18 cellular contexts compared by ENCODE assay signal in genomic region chr11:103525069-103525468, GRCh38.
DNase-seq lines count a peak whose midpoint lies in the region; ATAC-seq and TF ChIP-seq lines count a peak whose summit lies in the region.
"Had no signal": no experiment of that assay in that cellular context is flagged by ENCODE, and none has a peak within 500 bp of the region (broad histone marks: within the 10 kb centered on the region; RNA-seq: fewer than 3 reads in every experiment).

No MANE protein-coding gene starts in this region.

- intact Hi-C loops in posterior cingulate gyrus (cut with DNase I) = no loop called here

- H3K9me3 Mint-ChIP-seq in glutamatergic neuron (ENCODE audit: unreplicated experiment) = no peaks in the 10 kb centered on the region
- H3K9me3 Mint-ChIP-seq: activated T-helper 2 cell treated with anti-CD3 and anti-CD28 coated beads, Interferon-gamma antibody, Interleukin-2, Interleukin-4, amounts not matched to agents 10 μg/mL and 5 μg/mL and 100 μg/mL, durations not matched to agents 14 hours and 24 hours and 36 hours had no signal

- H3K27me3 Mint-ChIP-seq in glutamatergic neuron (ENCODE audit: unreplicated experiment) = no peaks in the 10 kb centered on the region

- ATAC-seq in HG03196 (IDR thresholded peaks at IDR 0.05; ENCODE audit: unreplicated experiment) = no peak
- ATAC-seq in stimulated activated naive CD8-positive, alpha-beta T cell treated with anti-CD3 and anti-CD28 coated beads, Interleukin-15, Interleukin-2, amounts not matched to agents 100 U/mL and 50 U/mL, for 24 hours = no peak
- ATAC-seq: activated CD8-positive, alpha-beta T cell treated with anti-CD3 and anti-CD28 coated beads, Interleukin-2, amount 10 ng/mL, durations not matched to agents 7 days and 5 days; gastroesophageal sphincter had no signal

- no peak overlapping the region for H3K4me3 ChIP-seq in cardiac fibroblast (replicated peaks in 1 of 2; ENCODE audit: low read depth in 2 of 2, low read length in 2 of 2)
- H3K4me3 ChIP-seq: BLaER1, gastroesophageal sphincter had no signal

- no peak overlapping the region for H3K4me3 Mint-ChIP-seq in glutamatergic neuron (ENCODE audit: unreplicated experiment)
- H3K4me3 Mint-ChIP-seq: activated CD8-positive, alpha-beta T cell treated with anti-CD3 and anti-CD28 coated beads, Interleukin-2, amount 10 ng/mL, durations not matched to agents 7 days and 5 days had no signal

- no peak for TF ChIP-seq CTCF in cardiac fibroblast (IDR thresholded peaks at IDR 0.05; ENCODE audit: low read depth, low read length)
- no peak for TF ChIP-seq CTCF in glutamatergic neuron (IDR thresholded peaks at IDR 0.05; ENCODE audit: partially characterized antibody, unreplicated experiment)

- DNase-seq in GM04504 (ENCODE audit: low read depth) (peak; percentile 23), NCI-H226 (peak; percentile 36), cardiac fibroblast (ENCODE audit: low read depth in 2 of 2) (peak; percentile 53 to 80), lung microvascular endothelial cell (ENCODE audit: low read depth in 2 of 2) (peak; percentile 43 to 71), posterior cingulate gyrus (no peak), glutamatergic neuron (no peak)
- no peak for DNase-seq in stimulated activated naive CD8-positive, alpha-beta T cell treated with anti-CD3 and anti-CD28 coated beads, Interleukin-15, Interleukin-2, amounts not matched to agents 100 U/mL and 50 U/mL, for 24 hours
- DNase-seq: activated CD8-positive, alpha-beta T cell treated with anti-CD3 and anti-CD28 coated beads, Interleukin-2, amount 10 ng/mL, durations not matched to agents 7 days and 5 days; aorta; DND-41; NCI-H1092; NCI-H2227 treated with DMSO at 0.1 percent for 48 hours; stimulated activated CD4-positive, alpha-beta T cell treated with anti-CD3 and anti-CD28 coated beads, Interleukin-12 subunit alpha, Interleukin-12 subunit beta, amount 100 ng/mL, for 4 hours; substantia nigra had no signal

- H3K27ac Mint-ChIP-seq in glutamatergic neuron (ENCODE audit: unreplicated experiment) = no peak overlapping the region
- H3K27ac Mint-ChIP-seq: activated CD8-positive, alpha-beta T cell treated with anti-CD3 and anti-CD28 coated beads, Interleukin-2, amount 10 ng/mL, durations not matched to agents 7 days and 5 days; activated T-helper 2 cell treated with anti-CD3 and anti-CD28 coated beads, Interferon-gamma antibody, Interleukin-2, Interleukin-4, amounts not matched to agents 10 μg/mL and 5 μg/mL and 100 μg/mL, durations not matched to agents 14 hours and 24 hours and 36 hours had no signal

- H3K4me1 Mint-ChIP-seq in glutamatergic neuron (ENCODE audit: low read depth, unreplicated experiment) = peaks cover 2% of the 10 kb centered on the region

- no peaks in the 10 kb centered on the region for H3K36me3 Mint-ChIP-seq in glutamatergic neuron (ENCODE audit: unreplicated experiment)

Comparison
In these comparisons a context has a peak if more than half of its experiments do, and no peak if none do; other contexts are left out.
1. DNase-seq: peak in GM04504 (single experiment), NCI-H226 (single experiment), cardiac fibroblast (2 of 2) and lung microvascular endothelial cell (2 of 2); none in posterior cingulate gyrus (0 of 10), glutamatergic neuron (single experiment) and stimulated activated naive CD8-positive, alpha-beta T cell treated with anti-CD3 and anti-CD28 coated beads, Interleukin-15, Interleukin-2, amounts not matched to agents 100 U/mL and 50 U/mL, for 24 hours (single experiment).